ENCODE assay signal across 1 cellular context in genomic region chr3:22010997-22011396, GRCh38.
TF ChIP-seq lines count a peak whose summit lies in the region.

No MANE protein-coding gene starts in this region.

TF ChIP-seq in IMR-90, 13 proteins besides CTCF, POLR2A, EP300 and RAD21 (continued from another document):
- TF ChIP-seq ELK1 (IDR thresholded peaks at IDR 0.05; ENCODE audit: borderline replicate concordance, low read depth, low read length) = no peak
TF ChIP-seq in IMR-90: peak in this region for 1.
